1 cellular context compared by ENCODE assay signal in genomic region chr16:89146211-89147005, GRCh38.
TF ChIP-seq lines count a peak whose summit lies in the region.

No MANE protein-coding gene starts in this region.

TF ChIP-seq in H1, 55 proteins besides CTCF, POLR2A, EP300 and RAD21:
- TF ChIP-seq KDM1A (IDR thresholded peaks at IDR 0.05; ENCODE audit: borderline replicate concordance, low read length) (no peak), HDAC2 (IDR thresholded peaks at IDR 0.05; ENCODE audit: borderline replicate concordance in 1 of 2, low read depth in 2 of 2, low read length in 2 of 2) (no peak), JUN (IDR thresholded peaks at IDR 0.05; ENCODE audit: low read depth, low read length) (no peak), E2F6 (IDR thresholded peaks at IDR 0.05) (no peak), POLR2AphosphoS5 (IDR thresholded peaks at IDR 0.05; ENCODE audit: low read depth, low read length) (no peak), TAF7 (optimal IDR thresholded peaks at IDR 0.05; ENCODE audit: borderline replicate concordance, low read depth, low read length) (no peak), RFX5 (IDR thresholded peaks at IDR 0.05; ENCODE audit: borderline replicate concordance, low read depth, low read length) (no peak), CREB1 (IDR thresholded peaks at IDR 0.05) (no peak), SIRT6 (IDR thresholded peaks at IDR 0.05; ENCODE audit: low read length) (no peak), CBX8 (IDR thresholded peaks at IDR 0.05; ENCODE audit: borderline replicate concordance, low read depth, low read length) (no peak), GABPA (IDR thresholded peaks at IDR 0.05; ENCODE audit: borderline replicate concordance, insufficient read depth, low read length) (no peak), NANOG (IDR thresholded peaks at IDR 0.05; ENCODE audit: insufficient read depth, low read depth, low read length, poor library complexity, severe bottlenecking) (no peak), MAX (IDR thresholded peaks at IDR 0.05) (no peak), EGR1 (IDR thresholded peaks at IDR 0.05; ENCODE audit: borderline replicate concordance, low read depth, low read length) (no peak), SUZ12 (IDR thresholded peaks at IDR 0.05; ENCODE audit: low read length) (no peak), SP4 (IDR thresholded peaks at IDR 0.05; ENCODE audit: low read length) (no peak), BCL11A (IDR thresholded peaks at IDR 0.05; ENCODE audit: low read depth in 2 of 2, low read length in 2 of 2) (no peak)
